ENCODE assay signal across 1 cellular context in genomic region chr1:94713472-94714141, GRCh38.
TF ChIP-seq lines count a peak whose summit lies in the region.

No MANE protein-coding gene starts in this region.

TF ChIP-seq in HCT116, 20 proteins besides CTCF, POLR2A, EP300 and RAD21 (continued from another document):
- no peak for TF ChIP-seq REST (IDR thresholded peaks at IDR 0.05; ENCODE audit: low read depth)
TF ChIP-seq in HCT116: peak in this region for 11.
